Comparison of ENCODE assay signal across 8 cellular contexts in genomic region chr22:22342697-22343602, GRCh38.
DNase-seq lines count a peak whose midpoint lies in the region; ATAC-seq and TF ChIP-seq lines count a peak whose summit lies in the region.

No MANE protein-coding gene starts in this region.

- ATAC-seq in HG03460 (IDR thresholded peaks at IDR 0.05; ENCODE audit: unreplicated experiment): no peak
- no peak for ATAC-seq in HG02840 (IDR thresholded peaks at IDR 0.05; ENCODE audit: low FRiP score, unreplicated experiment)

- DNase-seq in DMS53 treated with DMSO at 0.1 percent for 48 hours (lab: John Stamatoyannopoulos, UW; ENCODE audit: unreplicated experiment): peak; percentile 52
- peak; percentile 50 for DNase-seq in LNCaP clone FGC (ENCODE audit: low read depth)
- DNase-seq in T-helper 1 cell: peak in 4 of 5 donors; percentile 28 to 55 (median 38)
- DNase-seq in astrocyte of the hippocampus (ENCODE audit: low read depth, low spot score): peak; percentile 36
- peak; percentile 96 for DNase-seq in islet precursor cell
- DNase-seq in stimulated activated CD4-positive, alpha-beta T cell treated with anti-CD3 and anti-CD28 coated beads, TNF-alpha, amount 100 ng/mL, for 48 hours (ENCODE audit: low read depth in 3 of 3): peak; percentile 40 to 57 (median 46)

- peak; percentile 80 for TF ChIP-seq CTCF in LNCaP clone FGC (IDR thresholded peaks at IDR 0.05; ENCODE audit: control insufficient read depth, extremely low read depth, insufficient read depth)

- H3K4me3 ChIP-seq in LNCaP clone FGC (ENCODE audit: low read depth, low read length): no peak overlapping the region

Comparison
In these comparisons a context has a peak if more than half of its experiments do, and no peak if none do; other contexts are left out.
1. DNase-seq: peak in every context shown above with its lines; median percentile 96 in islet precursor cell; 52 in DMS53 treated with DMSO at 0.1 percent for 48 hours; 50 in LNCaP clone FGC; 46 in stimulated activated CD4-positive, alpha-beta T cell treated with anti-CD3 and anti-CD28 coated beads, TNF-alpha, amount 100 ng/mL, for 48 hours; 38 in T-helper 1 cell; 36 in astrocyte of the hippocampus.